Comparison of ENCODE assay signal across 8 cellular contexts in the genomic region with DNA sequence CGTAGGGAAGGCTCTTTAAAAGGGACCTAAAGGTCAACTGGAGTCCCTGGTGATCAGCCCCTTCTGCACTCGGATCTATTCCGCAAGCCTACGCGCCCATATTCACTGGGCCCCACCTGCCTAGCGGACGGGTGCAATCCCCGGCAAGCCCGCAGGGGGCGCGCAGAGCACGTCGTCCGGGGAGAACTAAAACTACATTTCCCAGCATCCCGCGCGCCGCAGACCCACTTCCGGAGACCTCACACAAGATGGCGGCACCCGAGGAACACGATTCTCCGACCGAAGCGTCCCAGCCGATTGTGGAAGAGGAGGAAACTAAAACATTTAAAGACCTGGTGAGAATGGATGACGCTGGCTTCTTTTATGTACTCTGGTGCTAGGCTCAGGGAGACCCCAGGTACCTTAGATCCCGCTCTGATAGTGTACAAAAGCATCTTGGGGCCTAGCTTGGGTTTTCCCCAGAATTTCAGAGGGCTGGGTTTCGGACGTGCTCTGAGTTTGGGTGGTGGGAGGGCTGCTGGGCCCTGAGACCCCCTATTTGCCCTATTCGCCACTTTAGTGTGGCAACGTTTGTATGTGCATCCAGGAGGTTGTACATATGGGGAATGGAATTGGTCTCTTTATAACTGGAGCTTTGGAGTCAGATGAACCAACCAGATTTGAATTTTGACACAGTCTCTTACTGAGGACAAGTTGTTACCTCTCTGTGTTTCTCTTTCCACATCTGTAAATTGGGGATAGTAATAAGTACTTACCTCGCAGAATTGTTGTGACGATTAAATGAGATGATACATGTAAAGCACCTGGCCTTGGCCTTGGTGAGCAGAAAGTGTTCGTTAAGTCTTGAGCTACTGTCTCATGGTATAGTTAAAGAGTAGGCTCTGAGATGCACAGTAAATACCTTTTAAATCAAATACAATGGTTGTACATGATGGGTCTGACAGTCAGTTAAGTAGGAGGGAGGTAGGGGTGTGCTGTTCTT. TPM values are rescaled to one million over a fixed set of nuclear protein-coding genes. Genes with fewer than 3 reads are reported as not detected.
A peak's percentile ranks its signal among the peaks of the same experiment; 100 is the strongest.
DNase-seq lines count a peak whose midpoint lies in the region; ATAC-seq and TF ChIP-seq lines count a peak whose summit lies in the region.

Gene DDX47, plus strand, starts transcription at position 227 of the 982 bp plus-strand sequence. Its CDS starts 22 bp downstream, at position 249.

- no peaks in the 10 kb centered on the region for H3K9me3 Mint-ChIP-seq in nephron progenitor cell
- no peaks in the 10 kb centered on the region for H3K9me3 Mint-ChIP-seq in stimulated activated naive CD8-positive, alpha-beta T cell treated with anti-CD3 and anti-CD28 coated beads, Interleukin-15, amount 100 ng/mL, for 72 hours

- H3K27ac Mint-ChIP-seq in nephron progenitor cell: peak within 1 kb of the TSS; percentile 98
- peak within 1 kb of the TSS; percentile 90 to 99 for H3K27ac Mint-ChIP-seq in stimulated activated naive CD8-positive, alpha-beta T cell treated with anti-CD3 and anti-CD28 coated beads, Interleukin-15, amount 100 ng/mL, for 72 hours

- H3K4me1 Mint-ChIP-seq in nephron progenitor cell: peaks cover 66% of the 10 kb centered on the region
- H3K4me1 Mint-ChIP-seq in stimulated activated naive CD8-positive, alpha-beta T cell treated with anti-CD3 and anti-CD28 coated beads, Interleukin-15, amount 100 ng/mL, for 72 hours: peaks cover 72% of the 10 kb centered on the region

- DNase-seq in EH (ENCODE audit: low read depth): peak; percentile 91
- peak; percentile 96 for DNase-seq in activated T-helper 9 cell treated with anti-CD3 and anti-CD28 coated beads, Interleukin-2, amount 50 U/mL, for 16 hours (ENCODE audit: low read depth)
- peak; percentile 91 for DNase-seq in fibroblast of the aortic adventitia (ENCODE audit: low read depth)
- DNase-seq in nephron progenitor cell: peak; percentile 99
- DNase-seq in stimulated activated naive CD8-positive, alpha-beta T cell treated with anti-CD3 and anti-CD28 coated beads, Interleukin-15, amount 100 ng/mL, for 72 hours: peak; percentile 96 to 97

- peak; percentile 78 for ATAC-seq in GM21825 (IDR thresholded peaks at IDR 0.05; ENCODE audit: unreplicated experiment)
- ATAC-seq in stimulated activated naive CD8-positive, alpha-beta T cell treated with anti-CD3 and anti-CD28 coated beads, Interleukin-15, amount 100 ng/mL, for 72 hours: peak; percentile 92

- TF ChIP-seq CTCF in LNCAP (IDR thresholded peaks at IDR 0.05): peak; percentile 96
- peak; percentile 97 for TF ChIP-seq CTCF in fibroblast of the aortic adventitia (IDR thresholded peaks at IDR 0.05; ENCODE audit: insufficient read depth, low read length)
- peak; percentile 96 for TF ChIP-seq CTCF in nephron progenitor cell (IDR thresholded peaks at IDR 0.05)

- peaks cover 4% of the 10 kb centered on the region for H3K27me3 Mint-ChIP-seq in nephron progenitor cell (ENCODE audit: low read depth, poor library complexity)
- H3K27me3 Mint-ChIP-seq in stimulated activated naive CD8-positive, alpha-beta T cell treated with anti-CD3 and anti-CD28 coated beads, Interleukin-15, amount 100 ng/mL, for 72 hours: no peaks in the 10 kb centered on the region

- H3K4me3 ChIP-seq in fibroblast of the aortic adventitia (ENCODE audit: low read depth, low read length): peak within 1 kb of the TSS; percentile 99

- TF ChIP-seq POLR2A in Raji (IDR thresholded peaks at IDR 0.05; ENCODE audit: insufficient read depth, low read depth, low read length): peak; percentile 79

- H3K36me3 Mint-ChIP-seq in nephron progenitor cell (ENCODE audit: low read depth): peaks cover 36% of the 10 kb centered on the region

- peak within 1 kb of the TSS; percentile 99 for H3K4me3 Mint-ChIP-seq in nephron progenitor cell
- H3K4me3 Mint-ChIP-seq in stimulated activated naive CD8-positive, alpha-beta T cell treated with anti-CD3 and anti-CD28 coated beads, Interleukin-15, amount 100 ng/mL, for 72 hours: peak within 1 kb of the TSS; percentile 84 to 96

RNA-seq across cellular contexts. Expression of gene DDX47, which starts in this region (rescaled TPM):
- total RNA-seq in fibroblast of the aortic adventitia (ENCODE audit: low replicate concordance): 55.3 and 68.4 TPM in 2 replicates

Comparison
In these comparisons a context has a peak if more than half of its experiments do, and no peak if none do; other contexts are left out.
1. Peak in every context shown above with its lines: DNase-seq, ATAC-seq and H3K4me3 ChIP-seq.